8 cellular contexts compared by ENCODE assay signal in the genomic region with DNA sequence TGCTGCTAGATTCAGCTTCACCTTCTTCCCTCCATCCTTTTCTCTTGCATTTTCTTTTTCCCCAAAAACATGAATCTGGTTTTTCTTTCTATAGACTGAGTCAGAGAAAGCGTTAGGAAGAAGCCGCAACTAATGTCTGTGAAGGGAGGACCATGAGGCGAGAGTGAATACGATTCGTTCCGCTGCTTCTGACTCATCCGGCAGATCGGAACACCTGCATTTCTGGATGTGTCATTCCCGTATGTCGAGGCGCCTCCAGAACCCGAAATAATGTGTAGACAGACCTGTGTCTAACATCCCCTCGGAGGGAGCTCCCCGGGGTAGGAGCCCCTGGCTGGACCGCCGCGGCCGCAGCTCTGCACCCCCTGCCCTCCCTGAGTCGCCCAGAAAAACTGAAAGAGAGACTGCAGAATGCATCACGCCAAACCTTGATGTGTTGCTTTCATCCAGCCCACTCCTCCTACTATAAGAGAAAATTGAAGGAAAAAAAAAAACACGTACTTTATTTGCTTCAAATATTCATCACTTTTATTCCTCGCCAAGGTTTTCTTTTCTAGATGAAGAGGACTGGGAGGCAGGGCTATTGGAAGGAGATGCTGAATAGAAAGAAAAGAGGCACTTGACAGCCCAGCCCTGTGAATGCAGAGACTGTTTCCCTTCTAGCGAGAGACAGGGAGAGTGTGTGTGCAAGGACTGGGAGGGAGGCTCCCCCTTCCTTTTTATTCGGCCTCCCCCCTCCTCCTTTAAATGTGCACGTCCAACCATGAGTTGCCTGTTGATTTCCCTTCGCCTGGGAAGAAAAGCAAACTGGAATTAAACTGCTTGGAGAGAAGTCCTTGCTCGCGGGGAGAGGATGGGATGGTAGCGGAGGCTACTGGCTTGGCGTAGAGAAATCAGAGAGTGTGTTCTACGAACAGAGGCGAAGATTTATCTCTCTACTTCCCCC. TPM values are rescaled to one million over a fixed set of nuclear protein-coding genes. Genes with fewer than 3 reads are reported as not detected.
DNase-seq lines count a peak whose midpoint lies in the region; ATAC-seq and TF ChIP-seq lines count a peak whose summit lies in the region.

No MANE protein-coding gene starts in this region.

- POLR2A ChIA-PET in activated CD8-positive, alpha-beta T cell treated with anti-CD3 and anti-CD28 coated beads, Interleukin-2, amount 10 ng/mL, durations not matched to agents 7 days and 5 days (lab: Charles Lee), result no interaction called here

- no peak overlapping the region for H3K14ac ChIP-seq in neuronal stem cell (ENCODE audit: low read length)

- H3K36me3 Mint-ChIP-seq in activated naive CD4-positive, alpha-beta T cell treated with anti-CD3 and anti-CD28 coated beads, Interleukin-2, amount 50 U/mL, for 24 hours, result no peaks in the 10 kb centered on the region
- peaks cover 18% of the 10 kb centered on the region for H3K36me3 Mint-ChIP-seq in activated CD8-positive, alpha-beta T cell treated with anti-CD3 and anti-CD28 coated beads, Interleukin-2, amount 10 ng/mL, durations not matched to agents 7 days and 5 days (ENCODE audit: low read depth)

- H3K27ac ChIP-seq in gastroesophageal sphincter, result peak overlapping the region in 3 of 4 donors; percentile 67 to 80 (median 78)
- H3K27ac ChIP-seq in neuronal stem cell (replicated peaks; ENCODE audit: low read length), result peak overlapping the region; percentile 10

- H2AK5ac ChIP-seq in neuronal stem cell (ENCODE audit: low read depth, low read length), result no peak overlapping the region

- H3K79me1 ChIP-seq in neuronal stem cell (ENCODE audit: low read depth, low read length), result peaks cover 14% of the 10 kb centered on the region

- peak overlapping the region; percentile 77 for H3K4me3 Mint-ChIP-seq in activated naive CD4-positive, alpha-beta T cell treated with anti-CD3 and anti-CD28 coated beads, Interleukin-2, amount 50 U/mL, for 24 hours
- peak overlapping the region; percentile 59 for H3K4me3 Mint-ChIP-seq in activated CD8-positive, alpha-beta T cell treated with anti-CD3 and anti-CD28 coated beads, Interleukin-2, amount 10 ng/mL, durations not matched to agents 7 days and 5 days

- peaks cover 10% of the 10 kb centered on the region for H3K9me3 Mint-ChIP-seq in activated naive CD4-positive, alpha-beta T cell treated with anti-CD3 and anti-CD28 coated beads, Interleukin-2, amount 50 U/mL, for 24 hours
- H3K9me3 Mint-ChIP-seq in activated CD8-positive, alpha-beta T cell treated with anti-CD3 and anti-CD28 coated beads, Interleukin-2, amount 10 ng/mL, durations not matched to agents 7 days and 5 days (ENCODE audit: insufficient read depth), result peaks cover 11% of the 10 kb centered on the region

- no peak overlapping the region for H2BK120ac ChIP-seq in neuronal stem cell (ENCODE audit: low read depth, low read length)

- H4K8ac ChIP-seq in neuronal stem cell (ENCODE audit: low read depth, low read length), result no peak overlapping the region

- H2BK15ac ChIP-seq in neuronal stem cell (ENCODE audit: low read length), result no peak overlapping the region

- H3K27ac Mint-ChIP-seq in activated naive CD4-positive, alpha-beta T cell treated with anti-CD3 and anti-CD28 coated beads, Interleukin-2, amount 50 U/mL, for 24 hours, result no peak overlapping the region
- H3K27ac Mint-ChIP-seq in activated CD8-positive, alpha-beta T cell treated with anti-CD3 and anti-CD28 coated beads, Interleukin-2, amount 10 ng/mL, durations not matched to agents 7 days and 5 days, result peak overlapping the region; percentile 15

- H3K9ac ChIP-seq in neuronal stem cell (ENCODE audit: low read depth, low read length, poor library complexity), result no peak overlapping the region

- no peak overlapping the region for H3K4ac ChIP-seq in neuronal stem cell (ENCODE audit: low read length)

- peak overlapping the region; percentile 41 to 53 for H3K4me3 ChIP-seq in gastroesophageal sphincter
- H3K4me3 ChIP-seq in neuronal stem cell (ENCODE audit: low read length in 2 of 2), result peak overlapping the region; percentile 56 to 84

- TF ChIP-seq CTCF in gastroesophageal sphincter (IDR thresholded peaks at IDR 0.05), result no peak

- no peak overlapping the region for H3K23ac ChIP-seq in neuronal stem cell (ENCODE audit: low read depth, low read length, poor library complexity)

- peaks cover 59% of the 10 kb centered on the region for H3K27me3 Mint-ChIP-seq in activated naive CD4-positive, alpha-beta T cell treated with anti-CD3 and anti-CD28 coated beads, Interleukin-2, amount 50 U/mL, for 24 hours
- peaks cover 52% of the 10 kb centered on the region for H3K27me3 Mint-ChIP-seq in activated CD8-positive, alpha-beta T cell treated with anti-CD3 and anti-CD28 coated beads, Interleukin-2, amount 10 ng/mL, durations not matched to agents 7 days and 5 days (ENCODE audit: low read depth)

- ATAC-seq in activated CD8-positive, alpha-beta T cell treated with anti-CD3 and anti-CD28 coated beads, Interleukin-2, amount 10 ng/mL, durations not matched to agents 7 days and 5 days, result no peak
- ATAC-seq in gastroesophageal sphincter, result no peak
- no peak for ATAC-seq in GM19395 (IDR thresholded peaks at IDR 0.05; ENCODE audit: unreplicated experiment)

- H3K36me3 ChIP-seq in gastroesophageal sphincter, result no peaks in the 10 kb centered on the region
- peaks cover 15 to 34% of the 10 kb centered on the region in 2 donors for H3K36me3 ChIP-seq in neuronal stem cell (replicated peaks in 1 of 2; ENCODE audit: control insufficient read depth in 2 of 2, insufficient read depth in 2 of 2, low read length in 2 of 2)

- H3K4me1 Mint-ChIP-seq in activated naive CD4-positive, alpha-beta T cell treated with anti-CD3 and anti-CD28 coated beads, Interleukin-2, amount 50 U/mL, for 24 hours, result peaks cover 37% of the 10 kb centered on the region
- H3K4me1 Mint-ChIP-seq in activated CD8-positive, alpha-beta T cell treated with anti-CD3 and anti-CD28 coated beads, Interleukin-2, amount 10 ng/mL, durations not matched to agents 7 days and 5 days (ENCODE audit: low read depth), result peaks cover 28% of the 10 kb centered on the region

- CTCF ChIA-PET in activated CD8-positive, alpha-beta T cell treated with anti-CD3 and anti-CD28 coated beads, Interleukin-2, amount 10 ng/mL, durations not matched to agents 7 days and 5 days (lab: Charles Lee), result no interaction called here

- H2BK5ac ChIP-seq in neuronal stem cell (ENCODE audit: low read length), result no peak overlapping the region

- peak overlapping the region; percentile 92 for H3K4me2 ChIP-seq in neuronal stem cell (ENCODE audit: insufficient read depth, low read length, poor library complexity, severe bottlenecking)

- no peak overlapping the region for H4K91ac ChIP-seq in neuronal stem cell (ENCODE audit: low read depth, low read length, poor library complexity)

- TF ChIP-seq POLR2A in gastroesophageal sphincter (IDR thresholded peaks at IDR 0.05), result no peak

- no peak for TF ChIP-seq EP300 in gastroesophageal sphincter (IDR thresholded peaks at IDR 0.05)

- H3K9me3 ChIP-seq in gastroesophageal sphincter, result peaks cover 0 to 9% (median 0%) of the 10 kb centered on the region in 3 donors
- H3K9me3 ChIP-seq in neuronal stem cell (replicated peaks in 1 of 2; ENCODE audit: control insufficient read depth in 2 of 2, insufficient read depth in 1 of 2, low read depth in 1 of 2, low read length in 2 of 2), result peaks cover 18 to 31% of the 10 kb centered on the region in 2 donors

- H3K27me3 ChIP-seq in gastroesophageal sphincter (peaks cover 94% of the 10 kb centered on the region), neuronal stem cell (ENCODE audit: control insufficient read depth in 3 of 3, insufficient read depth in 3 of 3, low read depth in 1 of 3, low read length in 3 of 3) (peaks cover 0 to 29% (median 0%) of the 10 kb centered on the region in 3 experiments)

- WGBS in gastroesophageal sphincter (ENCODE audit: low coverage in 1 of 2), 2 donors, result 3 to 8% methylated on average over 10 to 18 of the region's 32 CpGs
- no CpG with 5 or more reads among the region's 32 CpGs for WGBS in neuronal stem cell (ENCODE audit: extremely low coverage in 2 of 2, insufficient read length in 2 of 2, insufficient replicate concordance in 1 of 2), 2 donors

- peak overlapping the region; percentile 68 for H3K18ac ChIP-seq in neuronal stem cell (ENCODE audit: low read length)

- H2AFZ ChIP-seq in neuronal stem cell (ENCODE audit: low read length), result peak overlapping the region; percentile 71

- H2BK12ac ChIP-seq in neuronal stem cell (ENCODE audit: low read length), result no peak overlapping the region

- H3K4me1 ChIP-seq in gastroesophageal sphincter, result peaks cover 0 to 44% (median 0%) of the 10 kb centered on the region in 3 donors
- H3K4me1 ChIP-seq in neuronal stem cell (ENCODE audit: control insufficient read depth in 2 of 2, insufficient read depth in 1 of 2, low read depth in 1 of 2, low read length in 2 of 2), result peaks cover 0 to 11% of the 10 kb centered on the region in 2 donors

- DNase-seq in activated naive CD4-positive, alpha-beta T cell treated with anti-CD3 and anti-CD28 coated beads, Interleukin-2, amount 50 U/mL, for 16 hours, result no peak
- DNase-seq in activated CD8-positive, alpha-beta T cell treated with anti-CD3 and anti-CD28 coated beads, Interleukin-2, amount 10 ng/mL, durations not matched to agents 7 days and 5 days, result no peak
- DNase-seq in neuronal stem cell (ENCODE audit: low spot score) (no peak), NCI-H1436 treated with DMSO at 0.1 percent for 48 hours (lab: John Stamatoyannopoulos, UW) (no peak), KG1 (lab: John Stamatoyannopoulos, UW) (no peak)

RNA-seq across cellular contexts. Expression of a gene that starts 0.6 kb away (rescaled TPM):
- total RNA-seq in activated CD8-positive, alpha-beta T cell treated with anti-CD3 and anti-CD28 coated beads, Interleukin-2, amount 10 ng/mL, durations not matched to agents 7 days and 5 days, result not detected
- 1 to 10 TPM; 3.9 to 7.8 (median 4.8) TPM for total RNA-seq in gastroesophageal sphincter
- polyA plus RNA-seq in neuronal stem cell (2013, experiment 1 of 2), result 12.3 TPM
- 13.1 TPM for polyA plus RNA-seq in neuronal stem cell (2013, experiment 2 of 2)

Comparison
In these comparisons a context has a peak if more than half of its experiments do, and no peak if none do; other contexts are left out.
1. RNA of a gene that starts 0.6 kb away (total RNA-seq): 3.9 to 7.8 TPM in gastroesophageal sphincter; not detected in activated CD8-positive, alpha-beta T cell treated with anti-CD3 and anti-CD28 coated beads, Interleukin-2, amount 10 ng/mL, durations not matched to agents 7 days and 5 days; every median in the first group is over 4 times any median in the second.